Comparison of ENCODE assay signal across 13 cellular contexts in genomic region chr22:24968066-24968561, GRCh38. TPM values are rescaled to one million over a fixed set of nuclear protein-coding genes. Genes with fewer than 3 reads are reported as not detected.
A peak's percentile ranks its signal among the peaks of the same experiment; 100 is the strongest.
DNase-seq lines count a peak whose midpoint lies in the region; ATAC-seq, FAIRE-seq and TF ChIP-seq lines count a peak whose summit lies in the region.
"Had no signal": no experiment of that assay in that cellular context is flagged by ENCODE, and none has a peak within 500 bp of the region (broad histone marks: within the 10 kb centered on the region; RNA-seq: fewer than 3 reads in every experiment).

No MANE protein-coding gene starts in this region.

- H3K23ac ChIP-seq in mesendoderm (ENCODE audit: low read length), result no peak overlapping the region

- no peak for TF ChIP-seq POLR2A in GM12891 (IDR thresholded peaks at IDR 0.05; ENCODE audit: low read depth, low read length)

- no peak overlapping the region for H2BK15ac ChIP-seq in mesendoderm (replicated peaks; ENCODE audit: low read depth)

- peak overlapping the region; percentile 1 for H3K18ac ChIP-seq in mesendoderm (ENCODE audit: low read length)

- 56 to 57% methylated on average over 7 to 8 of the region's 8 CpGs for WGBS in esophagus, 2 donors
- WGBS in mesendoderm (ENCODE audit: extremely low coverage, insufficient coverage, low lambda C conversion rate), result no CpG with 5 or more reads among the region's 8 CpGs

- H3K27me3 ChIP-seq in NT2/D1 (ENCODE audit: insufficient read depth, insufficient read length), result no peaks in the 10 kb centered on the region
- no peaks in the 10 kb centered on the region for H3K27me3 ChIP-seq in esophagus (ENCODE audit: control insufficient read depth in 1 of 2, insufficient read depth in 2 of 2, low read length in 2 of 2)
- H3K27me3 ChIP-seq in mesendoderm (ENCODE audit: insufficient read depth, low read length, poor library complexity), result no peaks in the 10 kb centered on the region

- H2BK120ac ChIP-seq in mesendoderm (ENCODE audit: low read depth, low read length), result no peak overlapping the region

- peaks cover 9% of the 10 kb centered on the region for H3K79me2 ChIP-seq in mesendoderm (ENCODE audit: control insufficient read depth, insufficient read depth, low read length)

- peak; percentile 30 for DNase-seq in AG20443 (ENCODE audit: low spot score)
- DNase-seq in NT2/D1 (ENCODE audit: low read depth, low spot score), result peak; percentile 50
- peak; percentile 96 for DNase-seq in mesendoderm
- DNase-seq in stimulated activated CD4-positive, alpha-beta T cell treated with anti-CD3 and anti-CD28 coated beads, Interleukin-2, amount 100 ng/mL, for 48 hours, result no peak
- no peak for DNase-seq in GM12891 (ENCODE audit: insufficient read length, low spot score)
- DNase-seq in frontal cortex (ENCODE audit: low spot score in 2 of 2), result no peak
- DNase-seq: activated CD4-positive, alpha-beta memory T cell treated with anti-CD3 and anti-CD28 coated beads for 36 hours; OCI-M1 had no signal

- no peak for ATAC-seq in HG03442 (IDR thresholded peaks at IDR 0.05; ENCODE audit: unreplicated experiment)

- H3K36me3 ChIP-seq in NT2/D1 (ENCODE audit: insufficient read depth, insufficient read length, low read length) (no peaks in the 10 kb centered on the region), esophagus (ENCODE audit: control insufficient read depth in 2 of 2, insufficient read depth in 2 of 2, low read length in 1 of 2) (no peaks in the 10 kb centered on the region), mesendoderm (ENCODE audit: control insufficient read depth, insufficient read depth, low read length) (no peaks in the 10 kb centered on the region)

- peaks cover 8% of the 10 kb centered on the region for H3K4me1 ChIP-seq in NT2/D1 (ENCODE audit: insufficient read depth, insufficient read length)
- peaks cover 14 to 21% of the 10 kb centered on the region in 2 donors for H3K4me1 ChIP-seq in esophagus (ENCODE audit: control insufficient read depth in 2 of 2, insufficient read depth in 2 of 2, low read length in 1 of 2)
- peaks cover 9% of the 10 kb centered on the region for H3K4me1 ChIP-seq in mesendoderm (ENCODE audit: control insufficient read depth, low read depth, low read length)

- no peak overlapping the region for H2AK5ac ChIP-seq in mesendoderm (ENCODE audit: low read length)

- no peak overlapping the region for H3K9ac ChIP-seq in NT2/D1 (ENCODE audit: insufficient read length, low read depth)
- H3K9ac ChIP-seq in mesendoderm (ENCODE audit: low read length), result no peak overlapping the region

- no peak overlapping the region for H4K8ac ChIP-seq in mesendoderm (ENCODE audit: low read depth, low read length)

- H3K4me2 ChIP-seq in mesendoderm (ENCODE audit: low read length), result no peak overlapping the region

- no peak overlapping the region for H3K4me3 ChIP-seq in NT2/D1 (ENCODE audit: insufficient read length, low read depth)
- no peak overlapping the region for H3K4me3 ChIP-seq in esophagus (ENCODE audit: low read depth in 1 of 2, low read length in 2 of 2)
- H3K4me3 ChIP-seq in mesendoderm (ENCODE audit: low read length), result no peak overlapping the region

- H3K27ac ChIP-seq in esophagus (ENCODE audit: low read depth in 2 of 2, low read length in 1 of 2), result peak overlapping the region; percentile 39 to 59
- H3K27ac ChIP-seq in mesendoderm (ENCODE audit: low read depth, low read length), result no peak overlapping the region

- H3K4ac ChIP-seq in mesendoderm (ENCODE audit: low read depth, low read length), result peak overlapping the region; percentile 20

- H3K79me1 ChIP-seq in mesendoderm (ENCODE audit: low read length), result peaks cover 11% of the 10 kb centered on the region

- no peak overlapping the region for H4K5ac ChIP-seq in mesendoderm (ENCODE audit: low read length)

- no peaks in the 10 kb centered on the region for H3K9me3 ChIP-seq in NT2/D1 (ENCODE audit: insufficient read depth, low read length)
- no peaks in the 10 kb centered on the region for H3K9me3 ChIP-seq in esophagus (ENCODE audit: control insufficient read depth in 2 of 2, insufficient read depth in 1 of 2, low read depth in 1 of 2, low read length in 1 of 2)

- peak overlapping the region; percentile 68 for H3K56ac ChIP-seq in mesendoderm (ENCODE audit: low read length)

- no peak for FAIRE-seq in GM12891 (lab: Jason Lieb, UNC)
- FAIRE-seq in frontal cortex (lab: Jason Lieb, UNC), result no peak
- FAIRE-seq: GM12892 had no signal

- no peak overlapping the region for H2BK5ac ChIP-seq in mesendoderm (ENCODE audit: low read length)

TF ChIP-seq in GM12891, 5 proteins besides CTCF, POLR2A, EP300 and RAD21:
- TF ChIP-seq TAF1 (IDR thresholded peaks at IDR 0.05; ENCODE audit: low read depth, low read length) (no peak), PAX5 (IDR thresholded peaks at IDR 0.05; ENCODE audit: insufficient read depth, low read length, severe bottlenecking) (no peak), SPI1 (IDR thresholded peaks at IDR 0.05; ENCODE audit: low read depth, low read length) (no peak), POU2F2 (IDR thresholded peaks at IDR 0.05; ENCODE audit: low read depth, low read length) (no peak), POLR2AphosphoS5 (IDR thresholded peaks at IDR 0.05; ENCODE audit: low read depth, low read length) (no peak)

RNA-seq across cellular contexts. Expression of gene KIAA1671, which starts 15.6 kb away (rescaled TPM):
- polyA plus RNA-seq in esophagus, result 10 to 100 TPM; 14.2 to 17.7 TPM
- polyA plus RNA-seq in mesendoderm (2013, experiment 1 of 2), result 11.9 TPM
- polyA plus RNA-seq in mesendoderm (2013, experiment 2 of 2), result 12.3 TPM
- 0.45 TPM for polyA plus RNA-seq in GM12891 (2012; ENCODE audit: low read depth, missing spikeins)
- 4.1 TPM for total RNA-seq in frontal cortex

RNA-seq across cellular contexts. Expression of gene LHFPL7, which starts 21.6 kb away (rescaled TPM):
- not detected for polyA plus RNA-seq in esophagus
- polyA plus RNA-seq in mesendoderm (2013, experiment 1 of 2), result not detected
- polyA plus RNA-seq in mesendoderm (2013, experiment 2 of 2), result not detected
- polyA plus RNA-seq in GM12891 (2012; ENCODE audit: low read depth, missing spikeins), result not detected
- total RNA-seq in frontal cortex, result not detected
- total RNA-seq: activated CD4-positive, alpha-beta memory T cell treated with anti-CD3 and anti-CD28 coated beads for 36 hours; chondrocyte; kidney epithelial cell had no signal

Comparison
In these comparisons a context has a peak if more than half of its experiments do, and no peak if none do; other contexts are left out.
1. DNase-seq: peak in AG20443 (single experiment), NT2/D1 (single experiment) and mesendoderm (single experiment); none in stimulated activated CD4-positive, alpha-beta T cell treated with anti-CD3 and anti-CD28 coated beads, Interleukin-2, amount 100 ng/mL, for 48 hours (0 of 2), GM12891 (single experiment) and frontal cortex (0 of 2).